In genomic region chr11:6440906-6441358, GRCh38 we compare ENCODE assay signal across 20 cellular contexts. TPM values are rescaled to one million over a fixed set of nuclear protein-coding genes. Genes with fewer than 3 reads are reported as not detected.
A peak's percentile ranks its signal among the peaks of the same experiment; 100 is the strongest.
DNase-seq lines count a peak whose midpoint lies in the region; ATAC-seq, FAIRE-seq and TF ChIP-seq lines count a peak whose summit lies in the region.
"Had no signal": no experiment of that assay in that cellular context is flagged by ENCODE, and none has a peak within 500 bp of the region (broad histone marks: within the 10 kb centered on the region; RNA-seq: fewer than 3 reads in every experiment).

HPX (minus strand) TSS chr11:6440987; CDS start chr11:6440963, 24 bp downstream.

- no peaks in the 10 kb centered on the region for H3K9me3 Mint-ChIP-seq in activated CD4-positive, alpha-beta T cell treated with anti-CD3 and anti-CD28 coated beads, Interleukin-2, amount 10 ng/mL, durations not matched to agents 24 days and 14 days

- TF ChIP-seq POLR2A in A549 (IDR thresholded peaks at IDR 0.05; ENCODE audit: low read length) (no peak), esophagus squamous epithelium (IDR thresholded peaks at IDR 0.05) (no peak)

- 0 out of 6 replicates have a peak within 1 kb of the TSS, but pooled peaks of 1 of the 2 experiments have one; percentile 19 for H3K27ac ChIP-seq in A549
- H3K27ac ChIP-seq in ascending aorta = peak within 1 kb of the TSS in 1 of 2 donors; percentile 64
- no peak within 1 kb of the TSS for H3K27ac ChIP-seq in esophagus squamous epithelium
- H3K27ac ChIP-seq: PC-9, RWPE1 had no signal

- H3K4me3 Mint-ChIP-seq in activated CD4-positive, alpha-beta T cell treated with anti-CD3 and anti-CD28 coated beads, Interleukin-2, amount 10 ng/mL, durations not matched to agents 24 days and 14 days = no peak within 1 kb of the TSS

- H3K36me3 ChIP-seq in ascending aorta (no peaks in the 10 kb centered on the region), esophagus squamous epithelium (no peaks in the 10 kb centered on the region)
- H3K36me3 ChIP-seq: BE2C had no signal

- TF ChIP-seq CTCF in A549 (IDR thresholded peaks at IDR 0.05) = no peak
- TF ChIP-seq CTCF in ascending aorta (IDR thresholded peaks at IDR 0.05) = no peak
- no peak for TF ChIP-seq CTCF in esophagus squamous epithelium (IDR thresholded peaks at IDR 0.05)

- H3K9me3 ChIP-seq in A549 = no peaks in the 10 kb centered on the region
- H3K9me3 ChIP-seq in ascending aorta = no peaks in the 10 kb centered on the region
- no peaks in the 10 kb centered on the region for H3K9me3 ChIP-seq in esophagus squamous epithelium
- H3K9me3 ChIP-seq: BE2C had no signal

- no peak within 1 kb of the TSS for H3K27ac Mint-ChIP-seq in activated CD4-positive, alpha-beta T cell treated with anti-CD3 and anti-CD28 coated beads, Interleukin-2, amount 10 ng/mL, durations not matched to agents 24 days and 14 days

- POLR2A ChIA-PET in A549 (lab: Yijun Ruan, JAX) = no interaction called here

- peaks cover 6% of the 10 kb centered on the region for H3K27me3 Mint-ChIP-seq in activated CD4-positive, alpha-beta T cell treated with anti-CD3 and anti-CD28 coated beads, Interleukin-2, amount 10 ng/mL, durations not matched to agents 24 days and 14 days

- 0 out of 3 replicates have a peak within 1 kb of the TSS, but pooled peaks have one; percentile 9 for H3K4me2 ChIP-seq in A549
- H3K4me2 ChIP-seq: PC-9 had no signal

- peaks cover 1% of the 10 kb centered on the region for H3K4me1 Mint-ChIP-seq in activated CD4-positive, alpha-beta T cell treated with anti-CD3 and anti-CD28 coated beads, Interleukin-2, amount 10 ng/mL, durations not matched to agents 24 days and 14 days

- no peak within 1 kb of the TSS for H3K4me3 ChIP-seq in A549
- no peak within 1 kb of the TSS for H3K4me3 ChIP-seq in ascending aorta
- H3K4me3 ChIP-seq in esophagus squamous epithelium = no peak within 1 kb of the TSS
- H3K4me3 ChIP-seq: PC-9 had no signal

- DNase-seq in A549 (ENCODE audit: low read depth in 1 of 2, low spot score in 1 of 2) (no peak), HuH-7 (ENCODE audit: low spot score) (peak; percentile 61), ascending aorta (ENCODE audit: low spot score in 2 of 2) (no peak), mesenteric fat pad (ENCODE audit: low spot score) (peak; percentile 11), esophagus squamous epithelium (lab: John Stamatoyannopoulos, UW) (no peak), dedifferentiated amniotic fluid mesenchymal stem cell (ENCODE audit: extremely low spot score) (no peak)
- DNase-seq in activated effector memory CD4-positive, alpha-beta T cell treated with Interleukin-2 at 50 U/mL for 16 hours = no peak
- no peak for DNase-seq in activated CD4-positive, alpha-beta T cell treated with anti-CD3 and anti-CD28 coated beads, Interleukin-2, amount 10 ng/mL, durations not matched to agents 24 days and 14 days
- DNase-seq: BE2C, DMS79 treated with DMSO at 0.1 percent for 48 hours, H7, KG1, NCI-H1092 treated with DMSO at 0.1 percent for 48 hours, NCI-H1436 treated with DMSO at 0.1 percent for 48 hours, NCI-H1930, PC-9, SHP77 treated with DMSO at 0.1 percent for 48 hours had no signal

- intact Hi-C loops in ascending aorta (cut with DNase I) (no loop called here), esophagus squamous epithelium (cut with DNase I) (loop anchor here (5.0 to 10.0 kb wide), 2 partner anchors 64 kb away; no protein-coding TSS in a partner anchor)
- intact Hi-C loops in activated CD4-positive, alpha-beta T cell treated with anti-CD3 and anti-CD28 coated beads, Interleukin-2, amount 10 ng/mL, durations not matched to agents 24 days and 14 days (cut with micrococcal nuclease) = no loop called here

- peak in 1 of 2 experiments; percentile 24; a peak in 1 of 6 replicates for ATAC-seq in A549

- FAIRE-seq in A549 (lab: Jason Lieb, UNC) = no peak
- FAIRE-seq: A204.1 had no signal

- 43% methylated on average over 3 of the region's 3 CpGs for WGBS in A549 (ENCODE audit: missing lambda C conversion rate)
- WGBS in esophagus squamous epithelium, 2 donors = 67 to 71% methylated on average over 1 to 3 of the region's 3 CpGs

- H3K4me1 ChIP-seq in A549 = peaks cover 13% of the 10 kb centered on the region
- peaks cover 0 to 3% of the 10 kb centered on the region in 2 donors for H3K4me1 ChIP-seq in ascending aorta
- peaks cover 0 to 3% (median 0%) of the 10 kb centered on the region in 3 donors for H3K4me1 ChIP-seq in esophagus squamous epithelium
- H3K4me1 ChIP-seq: BE2C had no signal

- H3K27me3 ChIP-seq in ascending aorta (no peaks in the 10 kb centered on the region), esophagus squamous epithelium (no peaks in the 10 kb centered on the region)
- H3K27me3 ChIP-seq: BE2C had no signal

- CTCF ChIA-PET in A549 (lab: Yijun Ruan, JAX) = interaction anchor here (0.7 to 9.6 kb wide), 9 partner anchors 9 to 242 kb away, joined by 3 to 142 read pairs (median 5); partner anchors contain the start of genes APBB1 and MRPL17

- TF ChIP-seq EP300 in A549 (IDR thresholded peaks at IDR 0.05) = no peak

- no peak for TF ChIP-seq RAD21 in A549 (conservative IDR thresholded peaks at IDR 0.05 in 1 of 2, IDR thresholded peaks at IDR 0.05 in 1 of 2)

- H3K36me3 Mint-ChIP-seq in activated CD4-positive, alpha-beta T cell treated with anti-CD3 and anti-CD28 coated beads, Interleukin-2, amount 10 ng/mL, durations not matched to agents 24 days and 14 days (ENCODE audit: low read depth) = no peaks in the 10 kb centered on the region

TF ChIP-seq in A549, 52 proteins besides CTCF, POLR2A, EP300 and RAD21:
- TF ChIP-seq ZSCAN20 (CRISPR knock-in tag; IDR thresholded peaks at IDR 0.05) = no peak

RNA-seq across cellular contexts. Expression of gene HPX, which starts in this region (rescaled TPM):
- 0.66 and 1.5 TPM in 2 replicates for polyA plus RNA-seq in A549 (2011; rRNA removed)
- 0.36 and 0.44 TPM in 2 replicates for polyA plus RNA-seq in A549 (2012; cell fraction: cytosol; rRNA removed)
- polyA plus RNA-seq in A549 (2012; cell fraction: nucleus; rRNA removed) = 3.1 and 5.6 TPM in 2 replicates
- polyA plus RNA-seq in A549 (2017; fragmentation: RNase III; extraction: RNeasy Plus Mini Kit Qiagen cat#74134 plus additional on column Dnase treatment) = 0.35 to 0.70 TPM (median 0.57 TPM) in 3 replicates
- polyA minus RNA-seq in A549 (2011; rRNA and poly(A)+ RNA removed) = 2.3 and 2.6 TPM in 2 replicates
- 16.8 TPM for total RNA-seq in ascending aorta
- 1.1 TPM for total RNA-seq in mesenteric fat pad
- under 1 TPM in 1 of 4 donors, not detected in 3; 0.76 TPM for total RNA-seq in esophagus squamous epithelium
- total RNA-seq in activated CD4-positive, alpha-beta T cell treated with anti-CD3 and anti-CD28 coated beads, Interleukin-2, amount 10 ng/mL, durations not matched to agents 24 days and 14 days = not detected in 2 replicates
- total RNA-seq: NCI-H460 had no signal

Comparison
In these comparisons a context has a peak if more than half of its experiments do, and no peak if none do; other contexts are left out.
1. DNase-seq: peak in HuH-7 (single experiment) and mesenteric fat pad (single experiment); none in A549 (0 of 2), ascending aorta (0 of 2), esophagus squamous epithelium (single experiment), activated effector memory CD4-positive, alpha-beta T cell treated with Interleukin-2 at 50 U/mL for 16 hours (single experiment), activated CD4-positive, alpha-beta T cell treated with anti-CD3 and anti-CD28 coated beads, Interleukin-2, amount 10 ng/mL, durations not matched to agents 24 days and 14 days (single experiment) and dedifferentiated amniotic fluid mesenchymal stem cell (single experiment).